9 cellular contexts compared by ENCODE assay signal in the genomic region with DNA sequence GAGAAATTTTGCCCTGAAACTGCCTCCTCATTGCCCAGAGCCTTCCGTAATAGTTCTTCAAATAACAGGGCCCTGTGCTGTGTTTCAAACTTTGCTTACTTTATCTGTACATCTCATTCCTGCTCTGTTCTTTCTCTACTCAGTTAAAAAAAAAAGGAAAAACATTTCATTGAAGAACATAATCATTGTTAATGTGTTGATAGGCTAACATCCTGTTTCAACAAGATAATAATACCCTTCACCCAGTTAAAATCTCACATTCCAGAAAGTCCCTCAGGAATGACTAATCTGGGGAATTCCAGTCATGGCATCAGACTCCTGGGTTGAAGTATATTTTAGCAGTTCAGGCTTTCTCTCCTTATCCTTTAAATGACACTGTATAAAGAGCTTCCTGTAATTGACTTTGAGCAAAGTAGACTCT. TPM values are rescaled to one million over a fixed set of nuclear protein-coding genes. Genes with fewer than 3 reads are reported as not detected.
DNase-seq lines count a peak whose midpoint lies in the region; ATAC-seq, FAIRE-seq and TF ChIP-seq lines count a peak whose summit lies in the region.
"Had no signal": no experiment of that assay in that cellular context is flagged by ENCODE, and none has a peak within 500 bp of the region (broad histone marks: within the 10 kb centered on the region; RNA-seq: fewer than 3 reads in every experiment).

No MANE protein-coding gene starts in this region.

- peaks cover 43% of the 10 kb centered on the region for H3K4me1 ChIP-seq in mammary epithelial cell (ENCODE audit: insufficient read depth, low read length)
- H3K4me1 ChIP-seq in HepG2 (ENCODE audit: insufficient read depth, low read length) = peaks cover 54% of the 10 kb centered on the region

- H4K20me1 ChIP-seq in mammary epithelial cell (ENCODE audit: insufficient read depth, low read length) (no peaks in the 10 kb centered on the region), HepG2 (ENCODE audit: insufficient read depth, low read length) (no peaks in the 10 kb centered on the region)

- POLR2A ChIA-PET in HepG2 (lab: Yijun Ruan, JAX) = interaction anchor here (1.2 to 2.2 kb wide), 4 partner anchors 10 to 58 kb away, joined by 3 to 12 read pairs (median 4); a partner anchor contains a TSS

- dilution Hi-C loops in mammary epithelial cell (cut with HindIII; ENCODE audit: low sequenced_read_pairs) = no loop called here

- intact Hi-C loops in left cardiac atrium (cut with DNase I) (no loop called here), Right ventricle myocardium inferior (cut with DNase I) (no loop called here), mammary epithelial cell (cut with micrococcal nuclease) (loop anchor here (1.0 to 2.0 kb wide), 3 partner anchors 19 to 45 kb away; no protein-coding TSS in a partner anchor), HepG2 (cut with micrococcal nuclease; ENCODE audit: unreplicated experiment) (loop anchor here (1.0 kb wide), 1 partner anchor 17 kb away; no protein-coding TSS in a partner anchor)

- FAIRE-seq in HepG2 (lab: Jason Lieb, UNC) = peak; percentile 50

- H3K9ac ChIP-seq in mammary epithelial cell (ENCODE audit: insufficient read depth, low read length) = peak overlapping the region; percentile 74
- H3K9ac ChIP-seq in HepG2 (ENCODE audit: insufficient read depth, low read depth, low read length) = peak overlapping the region; percentile 38

- TF ChIP-seq EP300 in HepG2 (IDR thresholded peaks at IDR 0.05; ENCODE audit: low read depth in 2 of 2, low read length in 2 of 2) (peak in 1 of 2 experiments; percentile 83; a peak in 3 of 4 replicates), HepG2 (CRISPR knock-in tag; IDR thresholded peaks at IDR 0.05; ENCODE audit: borderline replicate concordance) (peak; percentile 47; the same call in 1 of the 2 replicates)

- no peaks in the 10 kb centered on the region for H3K36me3 ChIP-seq in mammary epithelial cell (ENCODE audit: insufficient read depth, low read length)
- no peaks in the 10 kb centered on the region for H3K36me3 ChIP-seq in HepG2 (replicated peaks in 1 of 2; ENCODE audit: control insufficient read depth in 1 of 2, insufficient read depth in 2 of 2, low read length in 2 of 2)

- no peak for TF ChIP-seq CTCF in mammary epithelial cell (conservative IDR thresholded peaks at IDR 0.05 in 1 of 2, IDR thresholded peaks at IDR 0.05 in 1 of 2; ENCODE audit: extremely low read depth in 1 of 2, insufficient read depth in 1 of 2, low read depth in 1 of 2, low read length in 2 of 2)
- no peak for TF ChIP-seq CTCF in HepG2 (CRISPR knock-in tag; IDR thresholded peaks at IDR 0.05)

- ATAC-seq in left cardiac atrium = peak; percentile 53 to 88
- no peak for ATAC-seq in Right ventricle myocardium inferior
- peak; percentile 91 for ATAC-seq in HepG2
- ATAC-seq: activated CD4-positive, alpha-beta T cell treated with anti-CD3 and anti-CD28 coated beads for 36 hours had no signal

- CTCF ChIA-PET in mammary epithelial cell (lab: Charles Lee; ENCODE audit: low non-redundant PET) (no interaction called here), HepG2 (lab: Yijun Ruan, JAX; ENCODE audit: low intra/inter-chr PET ratio, low total read pairs) (no interaction called here)

- WGBS in mammary epithelial cell (ENCODE audit: low coverage, missing lambda C conversion rate) = 13% methylated on average over 1 of the region's 1 CpG
- WGBS in HepG2 (ENCODE audit: low lambda C conversion rate) = 28% methylated on average over 1 of the region's 1 CpG

- TF ChIP-seq POLR2A in HepG2 (IDR thresholded peaks at IDR 0.05; ENCODE audit: insufficient read depth in 1 of 2, low read depth in 2 of 2, low read length in 2 of 2) = no peak

- in situ Hi-C loops in mammary epithelial cell (cut with MboI; ENCODE audit: low sequenced_read_pairs in 2 of 2) = no loop called here
- in situ Hi-C loops in HepG2 (cut with HindIII; ENCODE audit: extremely low pct_ligation_motif_present, low pct_unique_long_range_greater_than_20kb) = no loop called here

- no peak for TF ChIP-seq RAD21 in HepG2 (CRISPR knock-in tag; IDR thresholded peaks at IDR 0.05)

- H3K4me3 ChIP-seq in mammary epithelial cell (replicated peaks in 1 of 3; ENCODE audit: insufficient read depth in 1 of 3, low read depth in 2 of 3, low read length in 3 of 3) = peak overlapping the region in 1 of 3 experiments; percentile 39
- no peak overlapping the region; a peak in 1 of 6 replicates for H3K4me3 ChIP-seq in HepG2 (replicated peaks in 1 of 3; ENCODE audit: insufficient read depth in 1 of 3, low read depth in 2 of 3, low read length in 3 of 3)

- H3K4me2 ChIP-seq in mammary epithelial cell (ENCODE audit: insufficient read depth, low read depth, low read length) (peak overlapping the region; percentile 79), HepG2 (ENCODE audit: low read depth, low read length) (peak overlapping the region; percentile 49)

- DNase-seq in left cardiac atrium (no peak), Right ventricle myocardium inferior (ENCODE audit: missing footprints) (no peak), mammary epithelial cell (peak; percentile 96), HepG2 (ENCODE audit: low spot score) (peak; percentile 93), KG1 (lab: John Stamatoyannopoulos, UW) (no peak), anterior cingulate cortex (lab: John Stamatoyannopoulos, UW) (no peak)
- no peak for DNase-seq in activated T-cell treated with anti-CD3 and anti-CD28 coated beads, Interleukin-2, amount 50 U/mL, for 48 hours
- no peak for DNase-seq in effector CD4-positive, alpha-beta T cell
- DNase-seq: activated CD4-positive, alpha-beta T cell treated with anti-CD3 and anti-CD28 coated beads for 36 hours had no signal

- H3K79me2 ChIP-seq in mammary epithelial cell (ENCODE audit: insufficient read depth, low read length) (no peaks in the 10 kb centered on the region), HepG2 (ENCODE audit: insufficient read depth, low read length) (no peaks in the 10 kb centered on the region)

- H3K9me3 ChIP-seq in mammary epithelial cell (replicated peaks; ENCODE audit: insufficient read depth, low read length) (no peaks in the 10 kb centered on the region), HepG2 (ENCODE audit: low read length) (no peaks in the 10 kb centered on the region)

- H2AFZ ChIP-seq in mammary epithelial cell (ENCODE audit: low read depth, low read length) = peak overlapping the region; percentile 44
- peak overlapping the region; percentile 9 for H2AFZ ChIP-seq in HepG2 (ENCODE audit: low read length)

- no TSS peak for BruUV-seq in mammary epithelial cell (replicated peaks; lab: Mats Ljungman, UMichigan)
- BruUV-seq in HepG2 (replicated peaks; lab: Mats Ljungman, UMichigan) = no TSS peak

- H3K27me3 ChIP-seq in mammary epithelial cell (ENCODE audit: insufficient read depth, low read length) (no peaks in the 10 kb centered on the region), HepG2 (ENCODE audit: control insufficient read depth in 1 of 2, insufficient read depth in 2 of 2, low read length in 2 of 2) (no peaks in the 10 kb centered on the region)

- H3K27ac ChIP-seq in mammary epithelial cell (ENCODE audit: insufficient read depth, low read depth, low read length) (peak overlapping the region; percentile 98), HepG2 (ENCODE audit: extremely low read length, insufficient read depth, low read length) (peak overlapping the region; percentile 53)

RNA-seq across cellular contexts. Expression of a gene that starts 45.6 kb away (rescaled TPM):
- total RNA-seq in left cardiac atrium (100 to 1,000 TPM in 1 of 2 donors, 10 to 100 TPM in 1; 83.3 to 140 TPM), Right ventricle myocardium inferior (139 TPM), mammary epithelial cell (100 to 1,000 TPM; 103 to 257 TPM), HepG2 (2016; rRNA removed; fragmentation: Illumina TruSeq; extraction: Trizol) (35.8 and 60.4 TPM in 2 replicates)
- polyA plus RNA-seq in mammary epithelial cell (45.5 TPM), HepG2 (2011; rRNA removed) (52.0 and 59.1 TPM in 2 replicates)
- 123 TPM for polyA minus RNA-seq in mammary epithelial cell
- total RNA-seq in HepG2 (2016; cell fraction: cytosol; rRNA removed; fragmentation: Illumina TruSeq; extraction: Trizol; ENCODE audit: low read depth) = 3.7 and 6.3 TPM in 2 replicates
- total RNA-seq in HepG2 (2016; cell fraction: insoluble cytoplasmic fraction; rRNA removed; fragmentation: Illumina TruSeq; extraction: Trizol) = 33.3 and 58.5 TPM in 2 replicates
- total RNA-seq in HepG2 (2016; cell fraction: membrane; rRNA removed; fragmentation: Illumina TruSeq; extraction: Trizol) = 7.7 and 8.2 TPM in 2 replicates
- total RNA-seq in HepG2 (2016; cell fraction: nucleus; rRNA removed; fragmentation: Illumina TruSeq; extraction: Trizol) = 74.9 and 86.9 TPM in 2 replicates
- polyA plus RNA-seq in HepG2 (2011; cell fraction: cytosol; rRNA removed) = 21.6 and 34.2 TPM in 2 replicates
- polyA plus RNA-seq in HepG2 (2011; cell fraction: nucleus; rRNA removed) = 55.2 and 64.5 TPM in 2 replicates
- 25.9 and 41.2 TPM in 2 replicates for polyA plus RNA-seq in HepG2 (2012)
- 0.74 and 0.83 TPM in 2 replicates for polyA plus RNA-seq in HepG2 (2016; cell fraction: cytosol; fragmentation: Illumina TruSeq; extraction: Trizol; ENCODE audit: low read depth)
- polyA plus RNA-seq in HepG2 (2016; cell fraction: insoluble cytoplasmic fraction; fragmentation: Illumina TruSeq; extraction: Trizol; ENCODE audit: low read depth) = 14.0 and 15.7 TPM in 2 replicates
- 1.8 and 2.3 TPM in 2 replicates for polyA plus RNA-seq in HepG2 (2016; cell fraction: membrane; fragmentation: Illumina TruSeq; extraction: Trizol; ENCODE audit: low read depth)
- 56.7 and 59.3 TPM in 2 replicates for polyA plus RNA-seq in HepG2 (2016; cell fraction: nucleus; fragmentation: Illumina TruSeq; extraction: Trizol; ENCODE audit: insufficient read depth, low read depth)
- polyA minus RNA-seq in HepG2 (2011; rRNA and poly(A)+ RNA removed; ENCODE audit: low replicate concordance) = 22.8 and 55.2 TPM in 2 replicates
- 138 and 152 TPM in 2 replicates for polyA minus RNA-seq in HepG2 (2011; cell fraction: cytosol; rRNA and poly(A)+ RNA removed)
- 135 and 161 TPM in 2 replicates for polyA minus RNA-seq in HepG2 (2011; cell fraction: nucleus; rRNA and poly(A)+ RNA removed)

RNA-seq across cellular contexts. Expression of a gene that starts 58.2 kb away (rescaled TPM):
- total RNA-seq in left cardiac atrium = 10 to 100 TPM; 30.2 to 43.3 TPM
- 27.2 TPM for total RNA-seq in Right ventricle myocardium inferior
- 10 to 100 TPM; 53.5 to 72.1 TPM for total RNA-seq in mammary epithelial cell
- polyA plus RNA-seq in mammary epithelial cell = 59.8 TPM
- polyA minus RNA-seq in mammary epithelial cell = 38.1 TPM
- 168 and 286 TPM in 2 replicates for total RNA-seq in HepG2 (2016; rRNA removed; fragmentation: Illumina TruSeq; extraction: Trizol)
- total RNA-seq in HepG2 (2016; cell fraction: cytosol; rRNA removed; fragmentation: Illumina TruSeq; extraction: Trizol; ENCODE audit: low read depth) = 39.3 and 41.4 TPM in 2 replicates
- total RNA-seq in HepG2 (2016; cell fraction: insoluble cytoplasmic fraction; rRNA removed; fragmentation: Illumina TruSeq; extraction: Trizol) = 174 and 286 TPM in 2 replicates
- 84.8 and 91.5 TPM in 2 replicates for total RNA-seq in HepG2 (2016; cell fraction: membrane; rRNA removed; fragmentation: Illumina TruSeq; extraction: Trizol)
- 113 and 129 TPM in 2 replicates for total RNA-seq in HepG2 (2016; cell fraction: nucleus; rRNA removed; fragmentation: Illumina TruSeq; extraction: Trizol)
- polyA plus RNA-seq in HepG2 (2011; rRNA removed) = 52.4 and 84.6 TPM in 2 replicates
- 36.7 and 43.7 TPM in 2 replicates for polyA plus RNA-seq in HepG2 (2011; cell fraction: cytosol; rRNA removed)
- polyA plus RNA-seq in HepG2 (2011; cell fraction: nucleus; rRNA removed) = 37.4 and 45.3 TPM in 2 replicates
- 101 and 115 TPM in 2 replicates for polyA plus RNA-seq in HepG2 (2012)
- polyA plus RNA-seq in HepG2 (2016; cell fraction: cytosol; fragmentation: Illumina TruSeq; extraction: Trizol; ENCODE audit: low read depth) = 19.6 and 19.9 TPM in 2 replicates
- polyA plus RNA-seq in HepG2 (2016; cell fraction: insoluble cytoplasmic fraction; fragmentation: Illumina TruSeq; extraction: Trizol; ENCODE audit: low read depth) = 271 and 305 TPM in 2 replicates
- 50.1 and 56.6 TPM in 2 replicates for polyA plus RNA-seq in HepG2 (2016; cell fraction: membrane; fragmentation: Illumina TruSeq; extraction: Trizol; ENCODE audit: low read depth)
- polyA plus RNA-seq in HepG2 (2016; cell fraction: nucleus; fragmentation: Illumina TruSeq; extraction: Trizol; ENCODE audit: insufficient read depth, low read depth) = 191 and 195 TPM in 2 replicates
- polyA minus RNA-seq in HepG2 (2011; rRNA and poly(A)+ RNA removed; ENCODE audit: low replicate concordance) = 7.5 and 12.5 TPM in 2 replicates
- polyA minus RNA-seq in HepG2 (2011; cell fraction: cytosol; rRNA and poly(A)+ RNA removed) = 40.4 and 47.8 TPM in 2 replicates
- 119 and 132 TPM in 2 replicates for polyA minus RNA-seq in HepG2 (2011; cell fraction: nucleus; rRNA and poly(A)+ RNA removed)

Comparison
In these comparisons a context has a peak if more than half of its experiments do, and no peak if none do; other contexts are left out.
1. DNase-seq: peak in mammary epithelial cell (single experiment) and HepG2 (single experiment); none in left cardiac atrium (single experiment), Right ventricle myocardium inferior (single experiment), KG1 (single experiment), activated T-cell treated with anti-CD3 and anti-CD28 coated beads, Interleukin-2, amount 50 U/mL, for 48 hours (0 of 2), effector CD4-positive, alpha-beta T cell (single experiment) and anterior cingulate cortex (0 of 58).
2. intact Hi-C loops: an anchor here in mammary epithelial cell (1.0 to 2.0 kb wide) and HepG2 (1.0 kb wide); none called in left cardiac atrium and Right ventricle myocardium inferior.